18 cellular contexts compared by ENCODE assay signal in genomic region chr9:37565661-37566618, GRCh38. TPM values are rescaled to one million over a fixed set of nuclear protein-coding genes. Genes with fewer than 3 reads are reported as not detected.
DNase-seq lines count a peak whose midpoint lies in the region; ATAC-seq, FAIRE-seq and TF ChIP-seq lines count a peak whose summit lies in the region.
"Had no signal": no experiment of that assay in that cellular context is flagged by ENCODE, and none has a peak within 500 bp of the region (broad histone marks: within the 10 kb centered on the region; RNA-seq: fewer than 3 reads in every experiment).

No MANE protein-coding gene starts in this region.

- no peaks in the 10 kb centered on the region for H3K36me3 ChIP-seq in small intestine (ENCODE audit: control insufficient read depth in 2 of 2, insufficient read depth in 2 of 2, low read length in 2 of 2)

- no peaks in the 10 kb centered on the region for H3K27me3 ChIP-seq in small intestine (ENCODE audit: control insufficient read depth in 2 of 2, insufficient read depth in 2 of 2, low read length in 2 of 2)

- H3K4me1 ChIP-seq in small intestine (ENCODE audit: control insufficient read depth in 2 of 2, insufficient read depth in 1 of 2, low read depth in 1 of 2, low read length in 1 of 2), result no peaks in the 10 kb centered on the region

- TF ChIP-seq POLR2A in Raji (IDR thresholded peaks at IDR 0.05; ENCODE audit: insufficient read depth, low read depth, low read length), result peak; percentile 70

- peaks cover 2% of the 10 kb centered on the region for H3K9me3 ChIP-seq in small intestine (ENCODE audit: control insufficient read depth, low read depth)

- peak overlapping the region; percentile 45 for H3K4me3 ChIP-seq in GM12875 (ENCODE audit: low read depth, low read length)
- no peak overlapping the region for H3K4me3 ChIP-seq in small intestine (ENCODE audit: low read depth in 1 of 2, low read length in 2 of 2)
- H3K4me3 ChIP-seq: skin epidermis had no signal

- ATAC-seq in GM21360 (IDR thresholded peaks at IDR 0.05; ENCODE audit: unreplicated experiment) (peak; percentile 69), HG03039 (IDR thresholded peaks at IDR 0.05; ENCODE audit: unreplicated experiment) (peak; percentile 69)
- ATAC-seq: naive thymus-derived CD4-positive, alpha-beta T cell; Panc1; stimulated activated effector memory CD8-positive, alpha-beta T cell treated with anti-CD3 and anti-CD28 coated beads, Interleukin-12 subunit alpha, Interleukin-12 subunit beta, amount 100 ng/mL, for 72 hours had no signal

- DNase-seq in small intestine (no peak), ureter (ENCODE audit: low spot score) (no peak), cortex of kidney (lab: John Stamatoyannopoulos, UW) (no peak)
- DNase-seq in activated naive CD4-positive, alpha-beta T cell (lab: John Stamatoyannopoulos, UW), result no peak
- DNase-seq: activated CD4-positive, alpha-beta T cell treated with anti-CD3 and anti-CD28 coated beads for 1 hour; effector memory CD4-positive, alpha-beta T cell; hippocampal formation; naive thymus-derived CD4-positive, alpha-beta T cell; NCI-H1417 had no signal

- no peak for TF ChIP-seq CTCF in GM12875 (IDR thresholded peaks at IDR 0.05; ENCODE audit: borderline replicate concordance, insufficient read depth, low read depth, low read length)

- no peak overlapping the region for H3K27ac ChIP-seq in small intestine (ENCODE audit: low read depth in 1 of 2, low read length in 1 of 2)
- H3K27ac ChIP-seq: HL-60, skin epidermis had no signal

- WGBS in small intestine, 3 donors, result 80 to 89% (median 89%) methylated on average over 7 of the region's 7 CpGs

- FAIRE-seq in small intestine (lab: Jason Lieb, UNC), result no peak
- FAIRE-seq: G401.6 had no signal

RNA-seq across cellular contexts. Expression of gene FBXO10, which starts 10.2 kb away (rescaled TPM):
- polyA plus RNA-seq in small intestine, result 1 to 10 TPM; 1.4 to 2.8 (median 2.0) TPM
- 7.5 TPM for total RNA-seq in ureter

RNA-seq across cellular contexts. Expression of gene TOMM5, which starts 26.5 kb away (rescaled TPM):
- 100 to 1,000 TPM; 130 to 140 (median 138) TPM for polyA plus RNA-seq in small intestine
- total RNA-seq in ureter, result 72.7 TPM
